In the genomic region with DNA sequence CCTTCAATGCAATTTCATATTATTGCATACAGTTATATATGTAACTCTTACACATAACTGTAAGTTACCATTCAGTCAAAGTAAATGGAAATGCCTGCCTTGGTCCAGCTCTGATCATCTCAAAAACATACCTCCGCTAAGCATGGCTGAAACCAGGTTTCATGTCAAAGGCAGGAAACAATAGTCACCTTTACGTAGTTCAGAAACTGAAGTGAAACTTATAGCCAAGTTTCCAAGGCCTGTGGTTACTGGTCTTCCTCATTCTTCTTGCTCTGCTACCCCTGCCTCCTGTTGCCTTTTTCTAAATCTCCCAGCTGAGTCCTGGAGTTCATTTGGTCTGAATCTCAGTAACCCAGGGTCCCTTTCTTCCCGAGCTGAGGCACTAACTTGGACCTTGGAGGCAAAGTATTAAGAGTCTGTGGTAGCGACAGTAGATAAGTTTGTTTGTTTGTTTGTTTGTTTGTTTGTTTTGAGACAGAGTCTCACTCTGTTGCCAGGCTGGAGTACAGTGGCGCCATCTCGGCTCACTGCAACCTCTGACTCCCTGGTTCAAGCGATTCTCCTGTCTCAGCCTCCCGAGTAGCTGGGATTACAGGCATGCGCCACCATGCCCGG, we compare ENCODE assay signal across 10 cellular contexts. TPM values are rescaled to one million over a fixed set of nuclear protein-coding genes. Genes with fewer than 3 reads are reported as not detected.
A peak's percentile ranks its signal among the peaks of the same experiment; 100 is the strongest.
DNase-seq lines count a peak whose midpoint lies in the region; ATAC-seq, FAIRE-seq and TF ChIP-seq lines count a peak whose summit lies in the region.
"Had no signal": no experiment of that assay in that cellular context is flagged by ENCODE, and none has a peak within 500 bp of the region (broad histone marks: within the 10 kb centered on the region; RNA-seq: fewer than 3 reads in every experiment).

No MANE protein-coding gene starts in this region.

- no peak overlapping the region for H3K18ac ChIP-seq in mesendoderm (ENCODE audit: low read length)

- peak overlapping the region; percentile 94 for H3K27ac Mint-ChIP-seq in T-helper 17 cell

- H4K20me1 ChIP-seq in HepG2 (ENCODE audit: insufficient read depth, low read length): no peaks in the 10 kb centered on the region

- H3K23ac ChIP-seq in mesendoderm (ENCODE audit: low read length): no peak overlapping the region

- no peak overlapping the region for H3K4me3 ChIP-seq in HepG2 (replicated peaks in 1 of 3; ENCODE audit: insufficient read depth in 1 of 3, low read depth in 2 of 3, low read length in 3 of 3)
- H3K4me3 ChIP-seq in mesendoderm (ENCODE audit: low read length): no peak overlapping the region

- H3K36me3 ChIP-seq in HepG2 (replicated peaks in 1 of 2; ENCODE audit: control insufficient read depth in 1 of 2, insufficient read depth in 2 of 2, low read length in 2 of 2): no peaks in the 10 kb centered on the region
- no peaks in the 10 kb centered on the region for H3K36me3 ChIP-seq in mesendoderm (ENCODE audit: control insufficient read depth, insufficient read depth, low read length)

- TF ChIP-seq POLR2A in HepG2 (IDR thresholded peaks at IDR 0.05; ENCODE audit: insufficient read depth in 1 of 2, low read depth in 2 of 2, low read length in 2 of 2): no peak

- TF ChIP-seq CTCF in HepG2 (CRISPR knock-in tag; IDR thresholded peaks at IDR 0.05): no peak

- DNase-seq in CD1c-positive myeloid dendritic cell (ENCODE audit: extremely low spot score) (peak; percentile 68), T-helper 17 cell (no peak), amniotic stem cell (lab: John Stamatoyannopoulos, UW) (no peak), COR-L47 (lab: John Stamatoyannopoulos, UW) (no peak), HepG2 (ENCODE audit: low spot score) (no peak), mesendoderm (no peak)
- DNase-seq: activated gamma-delta T cell, NCI-H1417 treated with DMSO at 0.1 percent for 48 hours had no signal

- WGBS in HepG2 (ENCODE audit: low lambda C conversion rate): 42% methylated on average over 9 of the region's 10 CpGs
- no CpG with 5 or more reads among the region's 10 CpGs for WGBS in mesendoderm (ENCODE audit: extremely low coverage, insufficient coverage, low lambda C conversion rate)

- no peak for TF ChIP-seq RAD21 in HepG2 (CRISPR knock-in tag; IDR thresholded peaks at IDR 0.05)

- no peak overlapping the region for H2BK5ac ChIP-seq in mesendoderm (ENCODE audit: low read length)

- CTCF ChIA-PET in HepG2 (lab: Yijun Ruan, JAX; ENCODE audit: low intra/inter-chr PET ratio, low total read pairs): no interaction called here

- H3K27ac ChIP-seq in HepG2 (ENCODE audit: extremely low read length, insufficient read depth, low read length): no peak overlapping the region
- H3K27ac ChIP-seq in mesendoderm (ENCODE audit: low read depth, low read length): no peak overlapping the region

- H3K4me1 Mint-ChIP-seq in T-helper 17 cell: peaks cover 45% of the 10 kb centered on the region

- no peak overlapping the region for H4K5ac ChIP-seq in mesendoderm (ENCODE audit: low read length)

- no peak overlapping the region for H3K4ac ChIP-seq in mesendoderm (ENCODE audit: low read depth, low read length)

- no peaks in the 10 kb centered on the region for H3K79me1 ChIP-seq in mesendoderm (ENCODE audit: low read length)

- H3K4me2 ChIP-seq in HepG2 (ENCODE audit: low read depth, low read length) (no peak overlapping the region), mesendoderm (ENCODE audit: low read length) (no peak overlapping the region)

- H2AK5ac ChIP-seq in mesendoderm (ENCODE audit: low read length): no peak overlapping the region

- H3K27me3 ChIP-seq in HepG2 (ENCODE audit: control insufficient read depth in 1 of 2, insufficient read depth in 2 of 2, low read length in 2 of 2) (no peaks in the 10 kb centered on the region; a peak in 1 of 5 replicates), mesendoderm (ENCODE audit: insufficient read depth, low read length, poor library complexity) (no peaks in the 10 kb centered on the region)

- no peak overlapping the region for H2BK15ac ChIP-seq in mesendoderm (replicated peaks; ENCODE audit: low read depth)

- H3K79me2 ChIP-seq in HepG2 (ENCODE audit: insufficient read depth, low read length) (no peaks in the 10 kb centered on the region), mesendoderm (ENCODE audit: control insufficient read depth, insufficient read depth, low read length) (no peaks in the 10 kb centered on the region)

- no peak overlapping the region for H2AFZ ChIP-seq in HepG2 (ENCODE audit: low read length)

- TF ChIP-seq EP300 in HepG2 (IDR thresholded peaks at IDR 0.05; ENCODE audit: low read depth in 2 of 2, low read length in 2 of 2): no peak
- no peak for TF ChIP-seq EP300 in HepG2 (CRISPR knock-in tag; IDR thresholded peaks at IDR 0.05; ENCODE audit: borderline replicate concordance)

- no peak overlapping the region for H3K56ac ChIP-seq in mesendoderm (ENCODE audit: low read length)

- peak overlapping the region; percentile 76 for H3K4me3 Mint-ChIP-seq in T-helper 17 cell

- no peaks in the 10 kb centered on the region for H3K27me3 Mint-ChIP-seq in T-helper 17 cell

- H3K4me1 ChIP-seq in HepG2 (ENCODE audit: insufficient read depth, low read length) (no peaks in the 10 kb centered on the region), mesendoderm (ENCODE audit: control insufficient read depth, low read depth, low read length) (no peaks in the 10 kb centered on the region)

- no peak for FAIRE-seq in HepG2 (lab: Jason Lieb, UNC)

- H4K8ac ChIP-seq in mesendoderm (ENCODE audit: low read depth, low read length): no peak overlapping the region

- ATAC-seq in GM19324 (IDR thresholded peaks at IDR 0.05; ENCODE audit: low FRiP score, unreplicated experiment) (peak; percentile 70), HG03095 (IDR thresholded peaks at IDR 0.05; ENCODE audit: unreplicated experiment) (peak; percentile 70), T-helper 17 cell (peak; percentile 61), HepG2 (no peak)

- POLR2A ChIA-PET in HepG2 (lab: Yijun Ruan, JAX): no interaction called here

- H2BK120ac ChIP-seq in mesendoderm (ENCODE audit: low read depth, low read length): no peak overlapping the region

- intact Hi-C loops in HepG2 (cut with micrococcal nuclease; ENCODE audit: unreplicated experiment): no loop called here

- H3K9me3 ChIP-seq in T-helper 17 cell (ENCODE audit: control insufficient read depth, low read length, poor library complexity, severe bottlenecking): no peaks in the 10 kb centered on the region
- no peaks in the 10 kb centered on the region for H3K9me3 ChIP-seq in HepG2 (ENCODE audit: low read length)

- H3K9ac ChIP-seq in HepG2 (ENCODE audit: insufficient read depth, low read depth, low read length) (no peak overlapping the region), mesendoderm (ENCODE audit: low read length) (no peak overlapping the region)

- BruUV-seq in HepG2 (replicated peaks; lab: Mats Ljungman, UMichigan): no TSS peak

- H3K36me3 Mint-ChIP-seq in T-helper 17 cell (ENCODE audit: low read depth): peaks cover 4% of the 10 kb centered on the region

- in situ Hi-C loops in HepG2 (cut with HindIII; ENCODE audit: extremely low pct_ligation_motif_present, low pct_unique_long_range_greater_than_20kb): no loop called here

RNA-seq across cellular contexts. Expression of a gene that starts 30.8 kb away (rescaled TPM):
- total RNA-seq in T-helper 17 cell (10 to 100 TPM; 24.5 to 50.4 TPM), HepG2 (2016; rRNA removed; fragmentation: Illumina TruSeq; extraction: Trizol) (not detected in 2 replicates)
- total RNA-seq in HepG2 (2016; cell fraction: cytosol; rRNA removed; fragmentation: Illumina TruSeq; extraction: Trizol; ENCODE audit: low read depth): not detected in 2 replicates
- total RNA-seq in HepG2 (2016; cell fraction: insoluble cytoplasmic fraction; rRNA removed; fragmentation: Illumina TruSeq; extraction: Trizol): not detected in 2 replicates
- total RNA-seq in HepG2 (2016; cell fraction: membrane; rRNA removed; fragmentation: Illumina TruSeq; extraction: Trizol): not detected in 2 replicates
- total RNA-seq in HepG2 (2016; cell fraction: nucleus; rRNA removed; fragmentation: Illumina TruSeq; extraction: Trizol): not detected in 2 replicates
- polyA plus RNA-seq in HepG2 (2011; rRNA removed): not detected in 2 replicates
- polyA plus RNA-seq in HepG2 (2011; cell fraction: cytosol; rRNA removed): not detected in 2 replicates
- polyA plus RNA-seq in HepG2 (2011; cell fraction: nucleus; rRNA removed): not detected in 2 replicates
- polyA plus RNA-seq in HepG2 (2012): not detected in 2 replicates
- not detected in 2 replicates for polyA plus RNA-seq in HepG2 (2016; cell fraction: cytosol; fragmentation: Illumina TruSeq; extraction: Trizol; ENCODE audit: low read depth)
- polyA plus RNA-seq in HepG2 (2016; cell fraction: insoluble cytoplasmic fraction; fragmentation: Illumina TruSeq; extraction: Trizol; ENCODE audit: low read depth): not detected in 2 replicates
- not detected in 2 replicates for polyA plus RNA-seq in HepG2 (2016; cell fraction: membrane; fragmentation: Illumina TruSeq; extraction: Trizol; ENCODE audit: low read depth)
- not detected in 2 replicates for polyA plus RNA-seq in HepG2 (2016; cell fraction: nucleus; fragmentation: Illumina TruSeq; extraction: Trizol; ENCODE audit: insufficient read depth, low read depth)
- 0.19 TPM in 1 of 2 replicates, not detected in the other for polyA minus RNA-seq in HepG2 (2011; rRNA and poly(A)+ RNA removed; ENCODE audit: low replicate concordance)
- polyA minus RNA-seq in HepG2 (2011; cell fraction: cytosol; rRNA and poly(A)+ RNA removed): not detected in 2 replicates
- not detected in 2 replicates for polyA minus RNA-seq in HepG2 (2011; cell fraction: nucleus; rRNA and poly(A)+ RNA removed)
- polyA plus RNA-seq in mesendoderm (2013, experiment 1 of 2): not detected
- polyA plus RNA-seq in mesendoderm (2013, experiment 2 of 2): not detected

RNA-seq across cellular contexts. Expression of a gene that starts 46.8 kb away (rescaled TPM):
- 10 to 100 TPM; 17.9 to 22.4 TPM for total RNA-seq in T-helper 17 cell
- 47.6 and 81.0 TPM in 2 replicates for total RNA-seq in HepG2 (2016; rRNA removed; fragmentation: Illumina TruSeq; extraction: Trizol)
- total RNA-seq in HepG2 (2016; cell fraction: cytosol; rRNA removed; fragmentation: Illumina TruSeq; extraction: Trizol; ENCODE audit: low read depth): 10.6 and 13.0 TPM in 2 replicates
- total RNA-seq in HepG2 (2016; cell fraction: insoluble cytoplasmic fraction; rRNA removed; fragmentation: Illumina TruSeq; extraction: Trizol): 48.9 and 81.8 TPM in 2 replicates
- 33.6 and 35.1 TPM in 2 replicates for total RNA-seq in HepG2 (2016; cell fraction: membrane; rRNA removed; fragmentation: Illumina TruSeq; extraction: Trizol)
- total RNA-seq in HepG2 (2016; cell fraction: nucleus; rRNA removed; fragmentation: Illumina TruSeq; extraction: Trizol): 21.1 and 23.6 TPM in 2 replicates
- 37.2 and 49.1 TPM in 2 replicates for polyA plus RNA-seq in HepG2 (2011; rRNA removed)
- polyA plus RNA-seq in HepG2 (2011; cell fraction: cytosol; rRNA removed): 18.2 and 34.5 TPM in 2 replicates
- polyA plus RNA-seq in HepG2 (2011; cell fraction: nucleus; rRNA removed): 7.1 and 8.3 TPM in 2 replicates
- 26.1 and 31.9 TPM in 2 replicates for polyA plus RNA-seq in HepG2 (2012)
- 11.8 and 15.4 TPM in 2 replicates for polyA plus RNA-seq in HepG2 (2016; cell fraction: cytosol; fragmentation: Illumina TruSeq; extraction: Trizol; ENCODE audit: low read depth)
- polyA plus RNA-seq in HepG2 (2016; cell fraction: insoluble cytoplasmic fraction; fragmentation: Illumina TruSeq; extraction: Trizol; ENCODE audit: low read depth): 79.9 and 90.6 TPM in 2 replicates
- polyA plus RNA-seq in HepG2 (2016; cell fraction: membrane; fragmentation: Illumina TruSeq; extraction: Trizol; ENCODE audit: low read depth): 29.9 and 35.6 TPM in 2 replicates
- 32.3 and 35.9 TPM in 2 replicates for polyA plus RNA-seq in HepG2 (2016; cell fraction: nucleus; fragmentation: Illumina TruSeq; extraction: Trizol; ENCODE audit: insufficient read depth, low read depth)
- 5.5 and 8.5 TPM in 2 replicates for polyA minus RNA-seq in HepG2 (2011; rRNA and poly(A)+ RNA removed; ENCODE audit: low replicate concordance)
- polyA minus RNA-seq in HepG2 (2011; cell fraction: cytosol; rRNA and poly(A)+ RNA removed): 10.5 and 16.0 TPM in 2 replicates
- polyA minus RNA-seq in HepG2 (2011; cell fraction: nucleus; rRNA and poly(A)+ RNA removed): 12.2 and 15.8 TPM in 2 replicates
- 27.4 TPM for polyA plus RNA-seq in mesendoderm (2013, experiment 1 of 2)
- polyA plus RNA-seq in mesendoderm (2013, experiment 2 of 2): 29.7 TPM

Comparison
In these comparisons a context has a peak if more than half of its experiments do, and no peak if none do; other contexts are left out.
1. RNA of a gene that starts 30.8 kb away (total RNA-seq): 24.5 to 50.4 TPM in T-helper 17 cell; not detected in HepG2; every median in the first group is over 10 times any median in the second.